Comparison of ENCODE assay signal across 18 cellular contexts in genomic region chr1:245718123-245718522, GRCh38.
DNase-seq lines count a peak whose midpoint lies in the region; ATAC-seq lines count a peak whose summit lies in the region.
"Had no signal": no experiment of that assay in that cellular context is flagged by ENCODE, and none has a peak within 500 bp of the region (broad histone marks: within the 10 kb centered on the region; RNA-seq: fewer than 3 reads in every experiment).

No MANE protein-coding gene starts in this region.

- intact Hi-C loops in head of caudate nucleus (cut with DNase I), result no loop called here

- no peak overlapping the region for H3K4me3 Mint-ChIP-seq in stimulated activated naive CD8-positive, alpha-beta T cell treated with anti-CD3 and anti-CD28 coated beads, Interleukin-15, amount 100 ng/mL, for 72 hours
- H3K4me3 Mint-ChIP-seq: CD4-positive, CD25-positive, alpha-beta regulatory T cell; CD8-positive, alpha-beta memory T cell; GM23338 had no signal

- no peaks in the 10 kb centered on the region for H3K27me3 Mint-ChIP-seq in stimulated activated naive CD8-positive, alpha-beta T cell treated with anti-CD3 and anti-CD28 coated beads, Interleukin-15, amount 100 ng/mL, for 72 hours
- H3K27me3 Mint-ChIP-seq: CD8-positive, alpha-beta memory T cell had no signal

- no peaks in the 10 kb centered on the region for H3K4me1 Mint-ChIP-seq in stimulated activated naive CD8-positive, alpha-beta T cell treated with anti-CD3 and anti-CD28 coated beads, Interleukin-15, amount 100 ng/mL, for 72 hours
- H3K4me1 Mint-ChIP-seq: CD8-positive, alpha-beta memory T cell had no signal

- H3K9me3 Mint-ChIP-seq in stimulated activated naive CD8-positive, alpha-beta T cell treated with anti-CD3 and anti-CD28 coated beads, Interleukin-15, amount 100 ng/mL, for 72 hours, result no peaks in the 10 kb centered on the region
- H3K9me3 Mint-ChIP-seq: GM23338 had no signal

- H3K27ac Mint-ChIP-seq in stimulated activated naive CD8-positive, alpha-beta T cell treated with anti-CD3 and anti-CD28 coated beads, Interleukin-15, amount 100 ng/mL, for 72 hours, result no peak overlapping the region
- H3K27ac Mint-ChIP-seq: CD4-positive, CD25-positive, alpha-beta regulatory T cell; CD8-positive, alpha-beta memory T cell; GM23338 had no signal

- ATAC-seq in stimulated activated naive CD8-positive, alpha-beta T cell treated with anti-CD3 and anti-CD28 coated beads, Interleukin-15, amount 100 ng/mL, for 72 hours, result no peak
- no peak for ATAC-seq in GM19035 (IDR thresholded peaks at IDR 0.05; ENCODE audit: unreplicated experiment)
- ATAC-seq: GM23338 had no signal

- DNase-seq in NCI-H748 (lab: John Stamatoyannopoulos, UW; ENCODE audit: unreplicated experiment) (peak; percentile 5), NCI-H748 treated with DMSO at 0.1 percent for 48 hours (lab: John Stamatoyannopoulos, UW) (no peak), NCI-H2227 (lab: John Stamatoyannopoulos, UW; ENCODE audit: unreplicated experiment) (peak; percentile 75), iPS-NIHi11 (ENCODE audit: low spot score) (peak; percentile 0), head of caudate nucleus (no peak)
- no peak for DNase-seq in stimulated activated naive CD8-positive, alpha-beta T cell treated with anti-CD3 and anti-CD28 coated beads, Interleukin-15, amount 100 ng/mL, for 72 hours
- DNase-seq: BE2C; C1 segment of cervical spinal cord; CD4-positive, CD25-positive, alpha-beta regulatory T cell; CD8-positive, alpha-beta memory T cell; COR-L47; DMS 273 treated with DMSO at 0.1 percent for 48 hours; DMS53; DND-41; EL; HCEC 1CT had no signal

Comparison
In these comparisons a context has a peak if more than half of its experiments do, and no peak if none do; other contexts are left out.
1. DNase-seq: peak in NCI-H748 (single experiment), NCI-H2227 (single experiment) and iPS-NIHi11 (single experiment); none in NCI-H748 treated with DMSO at 0.1 percent for 48 hours (single experiment), stimulated activated naive CD8-positive, alpha-beta T cell treated with anti-CD3 and anti-CD28 coated beads, Interleukin-15, amount 100 ng/mL, for 72 hours (0 of 2) and head of caudate nucleus (0 of 42).